8 cellular contexts compared by ENCODE assay signal in genomic region chr1:242454262-242455051, GRCh38.
DNase-seq lines count a peak whose midpoint lies in the region; TF ChIP-seq lines count a peak whose summit lies in the region.

No MANE protein-coding gene starts in this region.

- no peaks in the 10 kb centered on the region for H3K79me2 ChIP-seq in H9 (ENCODE audit: insufficient read depth, low read length)

- H3K4me3 Mint-ChIP-seq in H9: no peak overlapping the region
- no peak overlapping the region for H3K4me3 Mint-ChIP-seq in activated T-helper 2 cell treated with anti-CD3 and anti-CD28 coated beads, Interferon-gamma antibody, Interleukin-2, Interleukin-4, amounts not matched to agents 10 μg/mL and 5 μg/mL and 100 μg/mL, durations not matched to agents 14 hours and 24 hours and 36 hours (ENCODE audit: low read depth)

- H2BK5ac ChIP-seq in H9 (ENCODE audit: insufficient read length, low read length): no peak overlapping the region

- no peak overlapping the region for H2AK5ac ChIP-seq in H9 (ENCODE audit: insufficient read length, low read length)

- H3K27ac Mint-ChIP-seq in H9: no peak overlapping the region
- no peak overlapping the region for H3K27ac Mint-ChIP-seq in activated T-helper 2 cell treated with anti-CD3 and anti-CD28 coated beads, Interferon-gamma antibody, Interleukin-2, Interleukin-4, amounts not matched to agents 10 μg/mL and 5 μg/mL and 100 μg/mL, durations not matched to agents 14 hours and 24 hours and 36 hours

- DNase-seq in DMS 273 (lab: John Stamatoyannopoulos, UW; ENCODE audit: unreplicated experiment) (peak; percentile 55), DMS 273 treated with DMSO at 0.1 percent for 48 hours (lab: John Stamatoyannopoulos, UW) (no peak), H9 (no peak), NAMALWA (ENCODE audit: low spot score) (peak; percentile 48), SKM-1 treated with dmso at 0.1 percent for 144 hours (lab: John Stamatoyannopoulos, UW; ENCODE audit: unreplicated experiment) (peak; percentile 69), globus pallidus (ENCODE audit: low spot score) (peak; percentile 50), superior temporal gyrus (ENCODE audit: extremely low spot score) (peak; percentile 75)
- no peak for DNase-seq in activated T-helper 2 cell treated with anti-CD3 and anti-CD28 coated beads, Interferon-gamma antibody, Interleukin-2, Interleukin-4, amounts not matched to agents 10 μg/mL and 5 μg/mL and 100 μg/mL, durations not matched to agents 14 hours and 24 hours and 36 hours (ENCODE audit: low spot score)

- no peak overlapping the region for H4K91ac ChIP-seq in H9 (ENCODE audit: insufficient read length, low read depth, low read length)

- H3K27me3 Mint-ChIP-seq in H9 (ENCODE audit: low read depth): no peaks in the 10 kb centered on the region
- no peaks in the 10 kb centered on the region for H3K27me3 Mint-ChIP-seq in activated T-helper 2 cell treated with anti-CD3 and anti-CD28 coated beads, Interferon-gamma antibody, Interleukin-2, Interleukin-4, amounts not matched to agents 10 μg/mL and 5 μg/mL and 100 μg/mL, durations not matched to agents 14 hours and 24 hours and 36 hours (ENCODE audit: low read depth)

- H3K4ac ChIP-seq in H9 (ENCODE audit: low read depth, low read length): no peak overlapping the region

- no peaks in the 10 kb centered on the region for H3K79me1 ChIP-seq in H9 (ENCODE audit: insufficient read depth, low read depth, low read length, poor library complexity, severe bottlenecking)

- H4K20me1 ChIP-seq in H9 (ENCODE audit: control insufficient read depth, insufficient read depth, insufficient read length): no peaks in the 10 kb centered on the region

- H3K9ac ChIP-seq in H9 (ENCODE audit: extremely low read depth, insufficient read length, low read length): no peak overlapping the region

- no peak overlapping the region for H2AFZ ChIP-seq in H9 (ENCODE audit: low read length)

- H3K36me3 Mint-ChIP-seq in H9 (ENCODE audit: insufficient read depth in 1 of 3, low read depth in 3 of 3): peaks cover 0 to 12% (median 0%) of the 10 kb centered on the region in 3 experiments; a peak in 2 of 7 replicates
- no peaks in the 10 kb centered on the region for H3K36me3 Mint-ChIP-seq in activated T-helper 2 cell treated with anti-CD3 and anti-CD28 coated beads, Interferon-gamma antibody, Interleukin-2, Interleukin-4, amounts not matched to agents 10 μg/mL and 5 μg/mL and 100 μg/mL, durations not matched to agents 14 hours and 24 hours and 36 hours (ENCODE audit: low read depth)

- no peak overlapping the region for H3K4me2 ChIP-seq in H9 (ENCODE audit: insufficient read depth, insufficient read length, low read length)

- H2BK20ac ChIP-seq in H9 (ENCODE audit: low read depth, low read length, poor library complexity, severe bottlenecking): no peak overlapping the region

- no peak overlapping the region for H3K56ac ChIP-seq in H9 (ENCODE audit: insufficient read length, low read depth, low read length)

- no peak overlapping the region for H3K23ac ChIP-seq in H9 (ENCODE audit: insufficient read length, low read depth, low read length)

- no peak overlapping the region for H2BK15ac ChIP-seq in H9 (ENCODE audit: low read depth, low read length)

- H4K8ac ChIP-seq in H9 (replicated peaks; ENCODE audit: insufficient read length, low read depth, low read length): no peak overlapping the region

- no peak overlapping the region for H2BK120ac ChIP-seq in H9 (ENCODE audit: low read depth, low read length, poor library complexity, severe bottlenecking)

- WGBS in H9 (ENCODE audit: extremely low coverage, insufficient read length, low lambda C conversion rate): no CpG with 5 or more reads among the region's 9 CpGs

- intact Hi-C loops in activated T-helper 2 cell treated with anti-CD3 and anti-CD28 coated beads, Interferon-gamma antibody, Interleukin-2, Interleukin-4, amounts not matched to agents 10 μg/mL and 5 μg/mL and 100 μg/mL, durations not matched to agents 14 hours and 24 hours and 36 hours (cut with micrococcal nuclease): loop anchor here (5.0 kb wide), 1 partner anchor 873 kb away; no protein-coding TSS in a partner anchor

- peaks cover 38 to 40% of the 10 kb centered on the region in 2 experiments for H3K4me1 Mint-ChIP-seq in H9
- no peaks in the 10 kb centered on the region for H3K4me1 Mint-ChIP-seq in activated T-helper 2 cell treated with anti-CD3 and anti-CD28 coated beads, Interferon-gamma antibody, Interleukin-2, Interleukin-4, amounts not matched to agents 10 μg/mL and 5 μg/mL and 100 μg/mL, durations not matched to agents 14 hours and 24 hours and 36 hours (ENCODE audit: low read depth)

- peaks cover 1% of the 10 kb centered on the region; the same call in 1 of the 2 replicates for H3K4me1 ChIP-seq in H9 (ENCODE audit: insufficient read depth, low read length)

- no peaks in the 10 kb centered on the region for H3K23me2 ChIP-seq in H9 (ENCODE audit: insufficient read length, low read depth, low read length, poor library complexity, severe bottlenecking)

- H3K9me3 Mint-ChIP-seq in H9: no peaks in the 10 kb centered on the region
- H3K9me3 Mint-ChIP-seq in activated T-helper 2 cell treated with anti-CD3 and anti-CD28 coated beads, Interferon-gamma antibody, Interleukin-2, Interleukin-4, amounts not matched to agents 10 μg/mL and 5 μg/mL and 100 μg/mL, durations not matched to agents 14 hours and 24 hours and 36 hours: no peaks in the 10 kb centered on the region

- H3K14ac ChIP-seq in H9 (ENCODE audit: insufficient read depth, low read length): no peak overlapping the region

- no peak overlapping the region for H3K18ac ChIP-seq in H9 (ENCODE audit: insufficient read length, low read depth, low read length)

- H3K9me3 ChIP-seq in H9 (ENCODE audit: control insufficient read depth, low read depth, low read length): no peaks in the 10 kb centered on the region

- no peaks in the 10 kb centered on the region for H3K27me3 ChIP-seq in H9 (ENCODE audit: insufficient read depth, low read length)

- H3K27ac ChIP-seq in H9 (ENCODE audit: insufficient read length, low read depth, low read length): no peak overlapping the region

- TF ChIP-seq CTCF in H9 (conservative IDR thresholded peaks at IDR 0.05): peak; percentile 79

- no peak overlapping the region for H4K5ac ChIP-seq in H9 (ENCODE audit: insufficient read length, low read depth, low read length)

- no peak overlapping the region for H2BK12ac ChIP-seq in H9 (ENCODE audit: insufficient read length, low read depth, low read length)

- H3T11ph ChIP-seq in H9 (ENCODE audit: low read length): no peak overlapping the region

Comparison
In these comparisons a context has a peak if more than half of its experiments do, and no peak if none do; other contexts are left out.
1. DNase-seq: peak in DMS 273 (single experiment), NAMALWA (single experiment), SKM-1 treated with dmso at 0.1 percent for 144 hours (single experiment), globus pallidus (single experiment) and superior temporal gyrus (single experiment); none in DMS 273 treated with DMSO at 0.1 percent for 48 hours (single experiment), H9 (single experiment) and activated T-helper 2 cell treated with anti-CD3 and anti-CD28 coated beads, Interferon-gamma antibody, Interleukin-2, Interleukin-4, amounts not matched to agents 10 μg/mL and 5 μg/mL and 100 μg/mL, durations not matched to agents 14 hours and 24 hours and 36 hours (single experiment).